In genomic region chr4:138158746-138159297, GRCh38 we compare ENCODE assay signal across 1 cellular context.
A peak's percentile ranks its signal among the peaks of the same experiment; 100 is the strongest.
TF ChIP-seq lines count a peak whose summit lies in the region.

No MANE protein-coding gene starts in this region.

TF ChIP-seq in K562, 482 proteins besides CTCF, POLR2A, EP300 and RAD21 (continued from another document):
- TF ChIP-seq ATF3 (IDR thresholded peaks at IDR 0.05): peak; percentile 71
- no peak for TF ChIP-seq ATF3 (CRISPR knock-in tag; conservative IDR thresholded peaks at IDR 0.05)
- TF ChIP-seq JUND (IDR thresholded peaks at IDR 0.05; ENCODE audit: borderline replicate concordance, low read depth, low read length): 0 out of 2 replicates have a peak, but pooled peaks have one; percentile 42
- TF ChIP-seq JUND (tag; IDR thresholded peaks at IDR 0.05; ENCODE audit: borderline replicate concordance, low read depth, low read length): peak; percentile 51; the same call in 1 of the 3 replicates
- TF ChIP-seq IRF1 (CRISPR knock-in tag; IDR thresholded peaks at IDR 0.05; ENCODE audit: borderline replicate concordance): no peak
- no peak for TF ChIP-seq HINFP (tag; conservative IDR thresholded peaks at IDR 0.05; ENCODE audit: low read depth)
- TF ChIP-seq ZKSCAN1 (IDR thresholded peaks at IDR 0.05; ENCODE audit: low read depth, low read length): no peak
- no peak for TF ChIP-seq MYBL2 (IDR thresholded peaks at IDR 0.05; ENCODE audit: low read depth)
- TF ChIP-seq MYBL2 (CRISPR knock-in tag; IDR thresholded peaks at IDR 0.05; ENCODE audit: borderline replicate concordance): no peak
- TF ChIP-seq GTF3C2 (IDR thresholded peaks at IDR 0.05; ENCODE audit: borderline replicate concordance, extremely low read depth, insufficient read length): no peak
- no peak for TF ChIP-seq ZC3H11A (IDR thresholded peaks at IDR 0.05; ENCODE audit: low read depth, low read length)
- TF ChIP-seq, protein P1, sequence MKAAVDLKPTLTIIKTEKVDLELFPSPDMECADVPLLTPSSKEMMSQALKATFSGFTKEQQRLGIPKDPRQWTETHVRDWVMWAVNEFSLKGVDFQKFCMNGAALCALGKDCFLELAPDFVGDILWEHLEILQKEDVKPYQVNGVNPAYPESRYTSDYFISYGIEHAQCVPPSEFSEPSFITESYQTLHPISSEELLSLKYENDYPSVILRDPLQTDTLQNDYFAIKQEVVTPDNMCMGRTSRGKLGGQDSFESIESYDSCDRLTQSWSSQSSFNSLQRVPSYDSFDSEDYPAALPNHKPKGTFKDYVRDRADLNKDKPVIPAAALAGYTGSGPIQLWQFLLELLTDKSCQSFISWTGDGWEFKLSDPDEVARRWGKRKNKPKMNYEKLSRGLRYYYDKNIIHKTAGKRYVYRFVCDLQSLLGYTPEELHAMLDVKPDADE (conservative IDR thresholded peaks at IDR 0.05; ENCODE audit: control insufficient read depth, low read depth, low read length): no peak
- TF ChIP-seq THRA (IDR thresholded peaks at IDR 0.05): no peak
- TF ChIP-seq CCAR2 (IDR thresholded peaks at IDR 0.05; ENCODE audit: low read depth, low read length): no peak
- TF ChIP-seq, protein P2, sequence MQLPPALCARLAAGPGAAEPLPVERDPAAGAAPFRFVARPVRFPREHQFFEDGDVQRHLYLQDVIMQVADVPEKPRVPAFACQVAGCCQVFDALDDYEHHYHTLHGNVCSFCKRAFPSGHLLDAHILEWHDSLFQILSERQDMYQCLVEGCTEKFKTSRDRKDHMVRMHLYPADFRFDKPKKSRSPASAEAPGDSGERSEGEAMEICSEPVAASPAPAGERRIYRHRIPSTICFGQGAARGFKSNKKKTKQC (CRISPR knock-in tag; IDR thresholded peaks at IDR 0.05): no peak
- no peak for TF ChIP-seq ZNF408 (CRISPR knock-in tag; IDR thresholded peaks at IDR 0.05; ENCODE audit: low read depth)
- TF ChIP-seq NRF1 (conservative IDR thresholded peaks at IDR 0.05 in 1 of 2, IDR thresholded peaks at IDR 0.05 in 1 of 2): no peak
- no peak for TF ChIP-seq ETV1 (tag; conservative IDR thresholded peaks at IDR 0.05; ENCODE audit: low read depth)
- peak in 1 of 2 experiments; percentile 36; a peak in 1 of 4 replicates for TF ChIP-seq KDM1A (IDR thresholded peaks at IDR 0.05)
- TF ChIP-seq ZNF395 (CRISPR knock-in tag; IDR thresholded peaks at IDR 0.05): no peak
- no peak for TF ChIP-seq HMG20A (CRISPR knock-in tag; conservative IDR thresholded peaks at IDR 0.05)
